In the genomic region with DNA sequence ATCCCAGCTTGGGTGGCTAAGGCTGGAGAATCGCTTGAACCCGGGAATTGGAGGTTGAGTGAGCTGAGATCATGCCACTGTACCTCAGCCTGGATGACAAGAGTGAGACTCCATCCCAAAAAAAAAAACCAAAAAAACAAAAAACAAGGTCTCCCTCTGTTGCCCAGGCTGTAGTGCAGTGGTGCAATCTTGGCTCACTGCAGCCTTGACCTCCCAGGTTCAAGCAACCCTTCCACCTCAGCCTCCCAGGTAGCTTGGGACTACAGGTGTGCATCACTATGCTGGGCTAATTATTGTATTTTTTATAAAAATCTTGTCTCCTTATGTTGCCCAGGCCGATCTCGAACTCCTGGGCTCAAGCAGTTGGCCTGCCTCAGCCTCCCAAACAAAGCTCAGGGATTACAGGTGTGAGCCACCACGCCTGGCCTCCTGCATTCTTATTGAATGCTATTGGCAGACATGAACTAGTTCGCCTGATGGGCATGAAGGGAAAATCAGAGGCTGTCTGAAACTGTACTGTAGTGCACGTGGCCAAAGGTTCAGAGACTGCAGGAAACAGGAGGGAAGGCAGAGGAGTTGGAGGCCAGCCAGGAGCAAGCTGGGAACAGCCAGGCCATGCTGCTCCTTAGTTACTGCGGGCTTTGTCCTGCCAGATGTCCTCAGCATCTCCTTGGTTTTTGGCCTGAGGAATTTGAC, we compare ENCODE assay signal across 11 cellular contexts. TPM values are rescaled to one million over a fixed set of nuclear protein-coding genes. Genes with fewer than 3 reads are reported as not detected.
DNase-seq lines count a peak whose midpoint lies in the region; ATAC-seq and TF ChIP-seq lines count a peak whose summit lies in the region.
"Had no signal": no experiment of that assay in that cellular context is flagged by ENCODE, and none has a peak within 500 bp of the region (broad histone marks: within the 10 kb centered on the region; RNA-seq: fewer than 3 reads in every experiment).

No MANE protein-coding gene starts in this region.

- no peak overlapping the region for H3K4me3 ChIP-seq in cardiac fibroblast (replicated peaks in 1 of 2; ENCODE audit: low read depth in 2 of 2, low read length in 2 of 2)

- ATAC-seq in HG03108 (IDR thresholded peaks at IDR 0.05; ENCODE audit: unreplicated experiment) = no peak
- no peak for ATAC-seq in GM18870 (IDR thresholded peaks at IDR 0.05; ENCODE audit: unreplicated experiment)
- ATAC-seq in GM18873 (IDR thresholded peaks at IDR 0.05; ENCODE audit: low FRiP score, unreplicated experiment) = no peak
- ATAC-seq: natural killer cell treated with Interleukin-12 subunit alpha and Interleukin-12 subunit beta and Interleukin-15 and Interleukin-18, amount 100 ng/mL, for 72 hours; stimulated activated effector memory CD8-positive, alpha-beta T cell treated with anti-CD3 and anti-CD28 coated beads, Interleukin-12 subunit alpha, Interleukin-12 subunit beta, amount 100 ng/mL, for 72 hours had no signal

- DNase-seq in Ammon's horn (ENCODE audit: low spot score) (peak; percentile 70), HT1080 (ENCODE audit: low read depth) (peak; percentile 54), cardiac fibroblast (ENCODE audit: low read depth in 2 of 2) (peak; percentile 63 to 73), left kidney (ENCODE audit: low read depth, low spot score) (peak; percentile 31), GM19238 (ENCODE audit: insufficient read length, low spot score) (no peak)
- DNase-seq: NCI-H1436 treated with DMSO at 0.1 percent for 48 hours had no signal

- no peak for TF ChIP-seq CTCF in cardiac fibroblast (IDR thresholded peaks at IDR 0.05; ENCODE audit: low read depth, low read length)

RNA-seq across cellular contexts. Expression of a gene that starts 16.0 kb away (rescaled TPM):
- total RNA-seq in HT1080 (2014; rRNA removed; shearing (Covaris generic)) = 13.2 and 13.9 TPM in 2 replicates
- polyA plus RNA-seq in HT1080 (2015; cell fraction: cytosol; rRNA removed) = 7.9 and 12.4 TPM in 2 replicates
- polyA plus RNA-seq in HT1080 (2015; cell fraction: nucleus; rRNA removed) = 23.1 and 23.8 TPM in 2 replicates
